Comparison of ENCODE assay signal across 12 cellular contexts in genomic region chr6:48476257-48476656, GRCh38.
DNase-seq lines count a peak whose midpoint lies in the region; ATAC-seq and TF ChIP-seq lines count a peak whose summit lies in the region.
"Had no signal": no experiment of that assay in that cellular context is flagged by ENCODE, and none has a peak within 500 bp of the region (broad histone marks: within the 10 kb centered on the region; RNA-seq: fewer than 3 reads in every experiment).

No MANE protein-coding gene starts in this region.

- H3K4me3 Mint-ChIP-seq in HFFc6: no peak overlapping the region
- no peak overlapping the region for H3K4me3 Mint-ChIP-seq in activated naive CD8-positive, alpha-beta T cell treated with anti-CD3 and anti-CD28 coated beads for 36 hours

- H3K27ac ChIP-seq in RWPE2 (ENCODE audit: poor library complexity, severe bottlenecking): no peak overlapping the region
- H3K27ac ChIP-seq in osteoblast (ENCODE audit: low read depth, low read length): no peak overlapping the region

- peak; percentile 50 for TF ChIP-seq CTCF in HFFc6 (IDR thresholded peaks at IDR 0.05)
- peak; percentile 45 for TF ChIP-seq CTCF in RWPE2 (IDR thresholded peaks at IDR 0.05; ENCODE audit: poor library complexity, severe bottlenecking)
- peak; percentile 57 for TF ChIP-seq CTCF in fibroblast of villous mesenchyme (IDR thresholded peaks at IDR 0.05; ENCODE audit: insufficient read depth, low read depth, low read length)
- peak; percentile 18 for TF ChIP-seq CTCF in osteoblast (IDR thresholded peaks at IDR 0.05; ENCODE audit: extremely low read depth, low read depth, low read length)

- H3K36me3 ChIP-seq in RWPE2 (ENCODE audit: low read depth) (no peaks in the 10 kb centered on the region), osteoblast (ENCODE audit: insufficient read depth, low read length) (no peaks in the 10 kb centered on the region)

- H3K4me2 ChIP-seq in osteoblast (ENCODE audit: insufficient read depth, low read length): no peak overlapping the region

- peak; percentile 41; the same call in 1 of the 3 replicates for ATAC-seq in RWPE2 (ENCODE audit: low read depth)
- no peak for ATAC-seq in GM18858 (IDR thresholded peaks at IDR 0.05; ENCODE audit: unreplicated experiment)
- ATAC-seq: left lobe of liver had no signal

- H3K79me2 ChIP-seq in osteoblast (ENCODE audit: insufficient read depth, low read length): no peaks in the 10 kb centered on the region

- H3K36me3 Mint-ChIP-seq in HFFc6 (ENCODE audit: low read depth): no peaks in the 10 kb centered on the region
- H3K36me3 Mint-ChIP-seq in activated naive CD8-positive, alpha-beta T cell treated with anti-CD3 and anti-CD28 coated beads for 36 hours: no peaks in the 10 kb centered on the region

- H3K4me1 ChIP-seq in RWPE2 (ENCODE audit: insufficient read depth, poor library complexity, severe bottlenecking): no peaks in the 10 kb centered on the region
- no peaks in the 10 kb centered on the region for H3K4me1 ChIP-seq in osteoblast (ENCODE audit: insufficient read depth, low read length)

- no peaks in the 10 kb centered on the region for H3K4me1 Mint-ChIP-seq in HFFc6 (ENCODE audit: low read depth)
- H3K4me1 Mint-ChIP-seq in activated naive CD8-positive, alpha-beta T cell treated with anti-CD3 and anti-CD28 coated beads for 36 hours: no peaks in the 10 kb centered on the region

- H3K4me3 ChIP-seq in RWPE2 (ENCODE audit: severe bottlenecking) (no peak overlapping the region), fibroblast of villous mesenchyme (ENCODE audit: low read depth, low read length) (no peak overlapping the region), osteoblast (ENCODE audit: insufficient read depth, low read length) (no peak overlapping the region)

- H2AFZ ChIP-seq in osteoblast (ENCODE audit: low read length): no peak overlapping the region

- no peaks in the 10 kb centered on the region for H3K27me3 ChIP-seq in RWPE2 (ENCODE audit: insufficient read depth, poor library complexity, severe bottlenecking)
- H3K27me3 ChIP-seq in osteoblast (ENCODE audit: insufficient read depth, low read length): no peaks in the 10 kb centered on the region

- DNase-seq in HFFc6: no peak
- no peak for DNase-seq in RWPE2 (ENCODE audit: low spot score)
- peak; percentile 47 for DNase-seq in fibroblast of villous mesenchyme (ENCODE audit: low read depth)
- no peak for DNase-seq in osteoblast (ENCODE audit: insufficient read length, low spot score, missing footprints)
- DNase-seq in middle frontal gyrus (ENCODE audit: extremely low spot score, low spot score): no peak
- no peak for DNase-seq in activated naive CD8-positive, alpha-beta T cell treated with anti-CD3 and anti-CD28 coated beads for 36 hours
- DNase-seq: activated CD4-positive, CD25-positive, alpha-beta regulatory T cell; activated naive CD4-positive, alpha-beta T cell; effector CD4-positive, alpha-beta T cell; NCI-H1048 had no signal

- no peak overlapping the region for H3K27ac Mint-ChIP-seq in HFFc6
- no peak overlapping the region for H3K27ac Mint-ChIP-seq in activated naive CD8-positive, alpha-beta T cell treated with anti-CD3 and anti-CD28 coated beads for 36 hours

- H3K9me3 ChIP-seq in RWPE2 (ENCODE audit: severe bottlenecking): no peaks in the 10 kb centered on the region
- H3K9me3 ChIP-seq in osteoblast (ENCODE audit: low read depth, low read length): no peaks in the 10 kb centered on the region

- no peaks in the 10 kb centered on the region; the same call in 1 of the 2 replicates for H3K27me3 Mint-ChIP-seq in HFFc6 (ENCODE audit: insufficient read depth)
- peaks cover 5% of the 10 kb centered on the region for H3K27me3 Mint-ChIP-seq in activated naive CD8-positive, alpha-beta T cell treated with anti-CD3 and anti-CD28 coated beads for 36 hours

- no peaks in the 10 kb centered on the region for H4K20me1 ChIP-seq in osteoblast (ENCODE audit: insufficient read depth, low read length)

- H3K9me3 Mint-ChIP-seq in HFFc6: no peaks in the 10 kb centered on the region
- peaks cover 10% of the 10 kb centered on the region for H3K9me3 Mint-ChIP-seq in activated naive CD8-positive, alpha-beta T cell treated with anti-CD3 and anti-CD28 coated beads for 36 hours
